8 cellular contexts compared by ENCODE assay signal in the genomic region with DNA sequence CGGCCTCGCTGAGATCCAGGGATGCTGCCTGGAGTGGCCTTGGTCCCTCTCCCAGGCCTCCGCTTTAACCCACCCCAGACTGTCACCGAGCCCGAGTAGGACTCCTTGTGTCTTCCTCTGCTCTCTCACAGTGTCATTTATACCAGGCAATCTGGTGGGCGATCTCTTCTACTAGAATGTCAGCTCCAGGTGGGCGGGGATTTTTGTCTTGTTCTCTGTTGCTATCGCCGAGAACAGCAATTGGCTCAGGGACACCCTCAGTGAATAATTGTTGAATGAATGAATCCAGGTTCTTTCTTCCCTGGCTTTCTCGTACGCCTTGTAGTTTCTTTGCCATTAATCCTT. TPM values are rescaled to one million over a fixed set of nuclear protein-coding genes. Genes with fewer than 3 reads are reported as not detected.
DNase-seq lines count a peak whose midpoint lies in the region; ATAC-seq and TF ChIP-seq lines count a peak whose summit lies in the region.

No MANE protein-coding gene starts in this region.

- H4K20me1 ChIP-seq in GM23338 (replicated peaks; ENCODE audit: insufficient read depth) (peaks cover 7% of the 10 kb centered on the region; the same call in 1 of the 2 replicates), neural progenitor cell (ENCODE audit: low read depth) (no peaks in the 10 kb centered on the region)

- H3K27ac ChIP-seq in GM23338 (ENCODE audit: low read depth) (peak overlapping the region; percentile 54; the same call in 1 of the 2 replicates), neural progenitor cell (no peak overlapping the region), upper lobe of right lung (peak overlapping the region; percentile 95)

- H2AFZ ChIP-seq in GM23338 (peak overlapping the region; percentile 23; the same call in 1 of the 2 replicates), neural progenitor cell (replicated peaks) (peak overlapping the region; percentile 45)

- no peaks in the 10 kb centered on the region for H3K9me3 ChIP-seq in T-helper 17 cell (ENCODE audit: control insufficient read depth, low read length, poor library complexity, severe bottlenecking)
- no peaks in the 10 kb centered on the region for H3K9me3 ChIP-seq in neural progenitor cell (ENCODE audit: low read depth)
- H3K9me3 ChIP-seq in upper lobe of right lung = no peaks in the 10 kb centered on the region

- no peaks in the 10 kb centered on the region for H3K9me2 ChIP-seq in GM23338 (ENCODE audit: insufficient read depth)

- H3K4me1 ChIP-seq in GM23338 (ENCODE audit: insufficient read depth) (peaks cover 14% of the 10 kb centered on the region), neural progenitor cell (peaks cover 11% of the 10 kb centered on the region), upper lobe of right lung (peaks cover 24% of the 10 kb centered on the region)

- no peaks in the 10 kb centered on the region for H3K27me3 ChIP-seq in GM23338 (ENCODE audit: insufficient read depth)
- H3K27me3 ChIP-seq in neural progenitor cell = no peaks in the 10 kb centered on the region
- no peaks in the 10 kb centered on the region for H3K27me3 ChIP-seq in upper lobe of right lung

- peak overlapping the region; percentile 91 for H3K9ac ChIP-seq in neural progenitor cell

- no peak for TF ChIP-seq CTCF in GM23338 (conservative IDR thresholded peaks at IDR 0.05; ENCODE audit: low read depth in 2 of 2)
- no peak for TF ChIP-seq CTCF in endothelial cell (IDR thresholded peaks at IDR 0.05; ENCODE audit: unreplicated experiment)
- TF ChIP-seq CTCF in neural progenitor cell (IDR thresholded peaks at IDR 0.05) = no peak
- no peak for TF ChIP-seq CTCF in upper lobe of right lung (IDR thresholded peaks at IDR 0.05)

- H3K27ac Mint-ChIP-seq in GM23338 = peak overlapping the region; percentile 98
- H3K27ac Mint-ChIP-seq in T-helper 17 cell = peak overlapping the region; percentile 99
- peak overlapping the region; percentile 97 for H3K27ac Mint-ChIP-seq in endothelial cell (ENCODE audit: unreplicated experiment)
- H3K27ac Mint-ChIP-seq in neural progenitor cell = peak overlapping the region; percentile 70

- H3K4me3 ChIP-seq in GM23338 = peak overlapping the region; percentile 89
- peak overlapping the region; percentile 75 for H3K4me3 ChIP-seq in neural progenitor cell
- H3K4me3 ChIP-seq in upper lobe of right lung = peak overlapping the region; percentile 90

- intact Hi-C loops in upper lobe of right lung (cut with DNase I) = no loop called here

- H3K36me3 Mint-ChIP-seq in GM23338 (ENCODE audit: low read depth) (peaks cover 38% of the 10 kb centered on the region), T-helper 17 cell (ENCODE audit: low read depth) (peaks cover 12% of the 10 kb centered on the region), endothelial cell (ENCODE audit: low read depth, unreplicated experiment) (peaks cover 41% of the 10 kb centered on the region), neural progenitor cell (peaks cover 20% of the 10 kb centered on the region)

- H3K4me1 Mint-ChIP-seq in GM23338 (peaks cover 10% of the 10 kb centered on the region), T-helper 17 cell (peaks cover 49% of the 10 kb centered on the region), endothelial cell (ENCODE audit: unreplicated experiment) (peaks cover 40% of the 10 kb centered on the region), neural progenitor cell (peaks cover 19% of the 10 kb centered on the region)

- peak; percentile 3 for ATAC-seq in GM23338
- no peak for ATAC-seq in T-helper 17 cell
- peak; percentile 1 for ATAC-seq in upper lobe of right lung
- no peak for ATAC-seq in HG02588 (IDR thresholded peaks at IDR 0.05; ENCODE audit: unreplicated experiment)

- H3K4me2 ChIP-seq in GM23338 (peak overlapping the region; percentile 99), neural progenitor cell (peak overlapping the region; percentile 87)

- H3F3A ChIP-seq in GM23338 (replicated peaks; ENCODE audit: low read depth) (no peaks in the 10 kb centered on the region), neural progenitor cell (ENCODE audit: low read depth) (peaks cover 10% of the 10 kb centered on the region)

- DNase-seq in GM23338 (ENCODE audit: low spot score) (peak; percentile 40), T-helper 17 cell (no peak), endothelial cell (ENCODE audit: low spot score) (no peak), neural progenitor cell (ENCODE audit: low spot score) (peak; percentile 62), upper lobe of right lung (no peak), GM19238 (ENCODE audit: insufficient read length, low spot score) (no peak), GM03348 (ENCODE audit: low spot score) (no peak)

- H3K27me3 Mint-ChIP-seq in GM23338 (ENCODE audit: insufficient read depth, low read depth, poor library complexity) = no peaks in the 10 kb centered on the region
- H3K27me3 Mint-ChIP-seq in T-helper 17 cell = no peaks in the 10 kb centered on the region
- peaks cover 13% of the 10 kb centered on the region for H3K27me3 Mint-ChIP-seq in endothelial cell (ENCODE audit: unreplicated experiment)
- H3K27me3 Mint-ChIP-seq in neural progenitor cell (ENCODE audit: insufficient read depth, low read depth) = no peaks in the 10 kb centered on the region

- peak overlapping the region; percentile 99 for H3K4me3 Mint-ChIP-seq in GM23338
- peak overlapping the region; percentile 98 for H3K4me3 Mint-ChIP-seq in T-helper 17 cell
- peak overlapping the region; percentile 98 for H3K4me3 Mint-ChIP-seq in endothelial cell (ENCODE audit: unreplicated experiment)
- H3K4me3 Mint-ChIP-seq in neural progenitor cell = peak overlapping the region; percentile 99

- H3K79me2 ChIP-seq in GM23338 (replicated peaks; ENCODE audit: insufficient read depth) (peaks cover 48% of the 10 kb centered on the region), neural progenitor cell (ENCODE audit: low read depth) (peaks cover 55% of the 10 kb centered on the region)

- no peaks in the 10 kb centered on the region for H3K36me3 ChIP-seq in GM23338 (ENCODE audit: insufficient read depth)
- no peaks in the 10 kb centered on the region for H3K36me3 ChIP-seq in neural progenitor cell
- H3K36me3 ChIP-seq in upper lobe of right lung = peaks cover 47% of the 10 kb centered on the region

- H3K9me3 Mint-ChIP-seq in GM23338 (no peaks in the 10 kb centered on the region), endothelial cell (ENCODE audit: unreplicated experiment) (no peaks in the 10 kb centered on the region), neural progenitor cell (no peaks in the 10 kb centered on the region)

TF ChIP-seq in GM23338, 12 proteins besides CTCF, POLR2A, EP300 and RAD21:
- TF ChIP-seq EZH2phosphoT487 (IDR thresholded peaks at IDR 0.05; ENCODE audit: unreplicated experiment) = no peak
- TF ChIP-seq EZH2 (IDR thresholded peaks at IDR 0.05; ENCODE audit: low read depth, unreplicated experiment) = no peak
- TF ChIP-seq, protein P1, sequence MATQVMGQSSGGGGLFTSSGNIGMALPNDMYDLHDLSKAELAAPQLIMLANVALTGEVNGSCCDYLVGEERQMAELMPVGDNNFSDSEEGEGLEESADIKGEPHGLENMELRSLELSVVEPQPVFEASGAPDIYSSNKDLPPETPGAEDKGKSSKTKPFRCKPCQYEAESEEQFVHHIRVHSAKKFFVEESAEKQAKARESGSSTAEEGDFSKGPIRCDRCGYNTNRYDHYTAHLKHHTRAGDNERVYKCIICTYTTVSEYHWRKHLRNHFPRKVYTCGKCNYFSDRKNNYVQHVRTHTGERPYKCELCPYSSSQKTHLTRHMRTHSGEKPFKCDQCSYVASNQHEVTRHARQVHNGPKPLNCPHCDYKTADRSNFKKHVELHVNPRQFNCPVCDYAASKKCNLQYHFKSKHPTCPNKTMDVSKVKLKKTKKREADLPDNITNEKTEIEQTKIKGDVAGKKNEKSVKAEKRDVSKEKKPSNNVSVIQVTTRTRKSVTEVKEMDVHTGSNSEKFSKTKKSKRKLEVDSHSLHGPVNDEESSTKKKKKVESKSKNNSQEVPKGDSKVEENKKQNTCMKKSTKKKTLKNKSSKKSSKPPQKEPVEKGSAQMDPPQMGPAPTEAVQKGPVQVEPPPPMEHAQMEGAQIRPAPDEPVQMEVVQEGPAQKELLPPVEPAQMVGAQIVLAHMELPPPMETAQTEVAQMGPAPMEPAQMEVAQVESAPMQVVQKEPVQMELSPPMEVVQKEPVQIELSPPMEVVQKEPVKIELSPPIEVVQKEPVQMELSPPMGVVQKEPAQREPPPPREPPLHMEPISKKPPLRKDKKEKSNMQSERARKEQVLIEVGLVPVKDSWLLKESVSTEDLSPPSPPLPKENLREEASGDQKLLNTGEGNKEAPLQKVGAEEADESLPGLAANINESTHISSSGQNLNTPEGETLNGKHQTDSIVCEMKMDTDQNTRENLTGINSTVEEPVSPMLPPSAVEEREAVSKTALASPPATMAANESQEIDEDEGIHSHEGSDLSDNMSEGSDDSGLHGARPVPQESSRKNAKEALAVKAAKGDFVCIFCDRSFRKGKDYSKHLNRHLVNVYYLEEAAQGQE (IDR thresholded peaks at IDR 0.05; ENCODE audit: unreplicated experiment) = no peak
- no peak for TF ChIP-seq NANOG (IDR thresholded peaks at IDR 0.05; ENCODE audit: borderline replicate concordance)
- no peak for TF ChIP-seq ZNF114 (CRISPR knock-in tag; IDR thresholded peaks at IDR 0.05)
TF ChIP-seq in GM23338: peak in this region for 0.

RNA-seq across cellular contexts. Expression of a gene that starts 0.6 kb away (rescaled TPM):
- 34.2 and 46.4 TPM in 2 replicates for total RNA-seq in GM23338 (2014; rRNA removed; shearing (Covaris generic))
- polyA plus RNA-seq in GM23338 (2016; fragmentation: Nextera tagmentation; extraction: Ambion mirVana) = 31.4 and 32.9 TPM in 2 replicates
- total RNA-seq in T-helper 17 cell (100 to 1,000 TPM in 1 of 2 donors, 10 to 100 TPM in 1; 93.5 to 122 TPM), endothelial cell (ENCODE audit: unreplicated experiment) (84.6 TPM), neural progenitor cell (ENCODE audit: low replicate concordance) (31.6 and 53.2 TPM in 2 replicates), upper lobe of right lung (53.5 TPM)

RNA-seq across cellular contexts. Expression of a gene that starts 0.8 kb away (rescaled TPM):
- 8.9 and 9.0 TPM in 2 replicates for total RNA-seq in GM23338 (2014; rRNA removed; shearing (Covaris generic))
- polyA plus RNA-seq in GM23338 (2016; fragmentation: Nextera tagmentation; extraction: Ambion mirVana) = 3.7 and 4.6 TPM in 2 replicates
- total RNA-seq in T-helper 17 cell = 10 to 100 TPM; 11.3 to 14.0 TPM
- 10.9 TPM for total RNA-seq in endothelial cell (ENCODE audit: unreplicated experiment)
- total RNA-seq in neural progenitor cell (ENCODE audit: low replicate concordance) = 12.0 and 23.4 TPM in 2 replicates
- 11.5 TPM for total RNA-seq in upper lobe of right lung

RNA-seq across cellular contexts. Expression of a gene that starts 31.2 kb away (rescaled TPM):
- not detected in 2 replicates for total RNA-seq in GM23338 (2014; rRNA removed; shearing (Covaris generic))
- not detected in 2 replicates for polyA plus RNA-seq in GM23338 (2016; fragmentation: Nextera tagmentation; extraction: Ambion mirVana)
- not detected for total RNA-seq in T-helper 17 cell
- 0.97 TPM for total RNA-seq in endothelial cell (ENCODE audit: unreplicated experiment)
- total RNA-seq in neural progenitor cell (ENCODE audit: low replicate concordance) = 0.37 TPM in 1 of 2 replicates, not detected in the other
- total RNA-seq in upper lobe of right lung = 2.7 TPM

RNA-seq across cellular contexts. Expression of a gene that starts 39.9 kb away (rescaled TPM):
- not detected in 2 replicates for total RNA-seq in GM23338 (2014; rRNA removed; shearing (Covaris generic))
- polyA plus RNA-seq in GM23338 (2016; fragmentation: Nextera tagmentation; extraction: Ambion mirVana) = 0.26 and 0.43 TPM in 2 replicates
- total RNA-seq in T-helper 17 cell (under 1 TPM in 1 of 2 donors, not detected in 1; 0.57 TPM), endothelial cell (ENCODE audit: unreplicated experiment) (not detected), neural progenitor cell (ENCODE audit: low replicate concordance) (not detected in 2 replicates), upper lobe of right lung (94.2 TPM)

Comparison
In these comparisons a context has a peak if more than half of its experiments do, and no peak if none do; other contexts are left out.
1. ATAC-seq: peak in GM23338 (single experiment) and upper lobe of right lung (single experiment); none in T-helper 17 cell (single experiment) and HG02588 (single experiment).
2. DNase-seq: peak in GM23338 (single experiment) and neural progenitor cell (single experiment); none in T-helper 17 cell (0 of 3), endothelial cell (single experiment), upper lobe of right lung (single experiment), GM19238 (single experiment) and GM03348 (single experiment).
3. Peak in every context shown above with its lines, with median percentiles within 50 percentile points of each other: H3K4me3 ChIP-seq, H3K27ac Mint-ChIP-seq and H3K4me3 Mint-ChIP-seq.